8 cellular contexts compared by ENCODE assay signal in the genomic region with DNA sequence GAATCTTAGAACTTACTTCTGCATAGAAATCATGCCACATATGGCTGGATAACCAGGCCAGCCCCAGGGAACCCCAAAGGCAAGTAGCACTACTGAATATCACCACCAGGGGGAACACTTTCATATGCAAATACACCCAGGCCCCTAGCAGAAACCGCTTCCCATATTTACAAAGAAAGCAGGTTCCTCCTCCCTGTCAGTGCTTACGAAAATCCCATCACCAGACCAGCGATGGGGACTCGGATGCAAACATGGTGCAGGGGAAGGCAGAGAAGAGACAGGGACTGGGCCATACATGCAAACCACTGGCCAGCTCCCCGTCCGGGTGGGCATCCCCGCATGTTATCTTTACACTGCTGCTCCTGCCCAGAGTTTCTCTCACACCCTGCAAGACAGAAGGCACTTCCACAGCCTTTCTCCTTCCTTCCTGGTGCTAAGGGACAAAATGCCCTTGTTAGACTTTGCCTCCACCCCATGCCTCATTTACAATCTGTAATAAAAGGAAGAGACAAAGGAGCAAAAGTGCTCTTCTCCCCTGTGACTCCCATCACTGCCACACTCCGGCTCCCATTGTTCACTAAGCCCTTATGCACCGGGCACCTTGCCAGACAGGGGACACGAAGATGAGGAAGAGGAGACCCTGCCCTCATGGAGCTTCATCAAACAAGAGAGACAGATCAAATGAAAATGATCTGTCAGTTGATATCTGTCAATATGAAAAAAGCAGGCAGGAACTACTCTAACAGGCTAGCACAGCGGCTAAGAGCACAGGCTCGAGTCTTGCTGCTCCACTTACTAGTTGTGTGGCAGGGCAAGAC.
A peak's percentile ranks its signal among the peaks of the same experiment; 100 is the strongest.
DNase-seq lines count a peak whose midpoint lies in the region; ATAC-seq, FAIRE-seq and TF ChIP-seq lines count a peak whose summit lies in the region.

No MANE protein-coding gene starts in this region.

- no peaks in the 10 kb centered on the region for H3K27me3 ChIP-seq in heart right ventricle

- 38 to 41% methylated on average over 12 of the region's 12 CpGs for WGBS in heart right ventricle, 2 donors

- peaks cover 2% of the 10 kb centered on the region for H3K4me1 Mint-ChIP-seq in activated naive CD8-positive, alpha-beta T cell treated with anti-CD3 and anti-CD28 coated beads, Interleukin-2, amount 50 U/mL, for 24 hours

- H3K9me3 Mint-ChIP-seq in activated naive CD8-positive, alpha-beta T cell treated with anti-CD3 and anti-CD28 coated beads, Interleukin-2, amount 50 U/mL, for 24 hours = no peaks in the 10 kb centered on the region

- FAIRE-seq in GM12892 (lab: Jason Lieb, UNC) = peak; percentile 91

- no peak overlapping the region for H3K27ac Mint-ChIP-seq in activated naive CD8-positive, alpha-beta T cell treated with anti-CD3 and anti-CD28 coated beads, Interleukin-2, amount 50 U/mL, for 24 hours

- H3K4me3 Mint-ChIP-seq in activated naive CD8-positive, alpha-beta T cell treated with anti-CD3 and anti-CD28 coated beads, Interleukin-2, amount 50 U/mL, for 24 hours = no peak overlapping the region

- H3K27me3 Mint-ChIP-seq in activated naive CD8-positive, alpha-beta T cell treated with anti-CD3 and anti-CD28 coated beads, Interleukin-2, amount 50 U/mL, for 24 hours = no peaks in the 10 kb centered on the region

- DNase-seq in GM12892 (ENCODE audit: insufficient read length) = peak; percentile 29
- DNase-seq in NAMALWA (ENCODE audit: low spot score) = peak; percentile 83
- DNase-seq in activated naive CD8-positive, alpha-beta T cell treated with anti-CD3 and anti-CD28 coated beads, Interleukin-2, amount 50 U/mL, for 24 hours = peak; percentile 68
- DNase-seq in heart right ventricle = peak in 1 of 2 donors; percentile 80
- DNase-seq in putamen (ENCODE audit: low spot score) = peak; percentile 65
- DNase-seq in GOT3 (lab: John Stamatoyannopoulos, UW) = no peak

- ATAC-seq in HG02571 (IDR thresholded peaks at IDR 0.05; ENCODE audit: unreplicated experiment) (peak; percentile 90), SK-N-SH treated with all-trans-retinoic acid at 6 μM for 48 hours (peak; percentile 99), heart right ventricle (peak; percentile 53 to 85 (median 78))
- ATAC-seq in activated naive CD8-positive, alpha-beta T cell treated with anti-CD3 and anti-CD28 coated beads, Interleukin-2, amount 50 U/mL, for 24 hours = peak; percentile 84

- peak overlapping the region in 7 of 10 donors; percentile 14 to 63 (median 53) for H3K27ac ChIP-seq in heart right ventricle

- TF ChIP-seq CTCF in heart right ventricle (IDR thresholded peaks at IDR 0.05) = peak; percentile 86 to 96 (median 93)

- H3K36me3 Mint-ChIP-seq in activated naive CD8-positive, alpha-beta T cell treated with anti-CD3 and anti-CD28 coated beads, Interleukin-2, amount 50 U/mL, for 24 hours (ENCODE audit: low read depth) = no peaks in the 10 kb centered on the region

- intact Hi-C loops in heart right ventricle (cut with DNase I) = loop anchor here (2.0 to 10.0 kb wide), 5 partner anchors 52 to 70 kb away; partner anchors contain the start of gene ZC3H14 (in 7 of the 10)

- no peaks in the 10 kb centered on the region for H3K9me3 ChIP-seq in heart right ventricle

- no peak for TF ChIP-seq POLR2A in GM12892 (IDR thresholded peaks at IDR 0.05; ENCODE audit: low read depth, low read length)

- peaks cover 0 to 21% (median 11%) of the 10 kb centered on the region in 9 donors for H3K4me1 ChIP-seq in heart right ventricle

- no peak overlapping the region for H3K4me3 ChIP-seq in heart right ventricle

- peaks cover 0 to 88% (median 16%) of the 10 kb centered on the region in 9 donors for H3K36me3 ChIP-seq in heart right ventricle

TF ChIP-seq in SK-N-SH treated with all-trans-retinoic acid at 6 μM for 48 hours, 23 proteins besides CTCF, POLR2A, EP300 and RAD21:
- TF ChIP-seq TSHZ2 (CRISPR knock-in tag; IDR thresholded peaks at IDR 0.05) = no peak
TF ChIP-seq in SK-N-SH treated with all-trans-retinoic acid at 6 μM for 48 hours: peak in this region for 0.
